1 cellular context compared by ENCODE assay signal in genomic region chr1:109493805-109494539, GRCh38.
TF ChIP-seq lines count a peak whose summit lies in the region.

CYB561D1 (plus strand) TSS chr1:109494094; CDS start chr1:109494140, 46 bp downstream.

TF ChIP-seq in K562, 482 proteins besides CTCF, POLR2A, EP300 and RAD21 (continued from another document and continues in another):
- TF ChIP-seq, protein P1, sequence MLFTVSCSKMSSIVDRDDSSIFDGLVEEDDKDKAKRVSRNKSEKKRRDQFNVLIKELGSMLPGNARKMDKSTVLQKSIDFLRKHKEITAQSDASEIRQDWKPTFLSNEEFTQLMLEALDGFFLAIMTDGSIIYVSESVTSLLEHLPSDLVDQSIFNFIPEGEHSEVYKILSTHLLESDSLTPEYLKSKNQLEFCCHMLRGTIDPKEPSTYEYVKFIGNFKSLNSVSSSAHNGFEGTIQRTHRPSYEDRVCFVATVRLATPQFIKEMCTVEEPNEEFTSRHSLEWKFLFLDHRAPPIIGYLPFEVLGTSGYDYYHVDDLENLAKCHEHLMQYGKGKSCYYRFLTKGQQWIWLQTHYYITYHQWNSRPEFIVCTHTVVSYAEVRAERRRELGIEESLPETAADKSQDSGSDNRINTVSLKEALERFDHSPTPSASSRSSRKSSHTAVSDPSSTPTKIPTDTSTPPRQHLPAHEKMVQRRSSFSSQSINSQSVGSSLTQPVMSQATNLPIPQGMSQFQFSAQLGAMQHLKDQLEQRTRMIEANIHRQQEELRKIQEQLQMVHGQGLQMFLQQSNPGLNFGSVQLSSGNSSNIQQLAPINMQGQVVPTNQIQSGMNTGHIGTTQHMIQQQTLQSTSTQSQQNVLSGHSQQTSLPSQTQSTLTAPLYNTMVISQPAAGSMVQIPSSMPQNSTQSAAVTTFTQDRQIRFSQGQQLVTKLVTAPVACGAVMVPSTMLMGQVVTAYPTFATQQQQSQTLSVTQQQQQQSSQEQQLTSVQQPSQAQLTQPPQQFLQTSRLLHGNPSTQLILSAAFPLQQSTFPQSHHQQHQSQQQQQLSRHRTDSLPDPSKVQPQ (CRISPR knock-in tag; IDR thresholded peaks at IDR 0.05; ENCODE audit: borderline replicate concordance) = no peak
- TF ChIP-seq SIN3B (IDR thresholded peaks at IDR 0.05; ENCODE audit: low read depth) (peak; percentile 86), POU5F1 (IDR thresholded peaks at IDR 0.05; ENCODE audit: borderline replicate concordance, low read depth, low read length, partially characterized antibody) (peak; percentile 41), ZNF695 (CRISPR knock-in tag; IDR thresholded peaks at IDR 0.05) (peak; percentile 37; the same call in 1 of the 2 replicates), KDM2B (CRISPR knock-in tag; IDR thresholded peaks at IDR 0.05) (peak; percentile 89), ZNF75A (CRISPR knock-in tag; IDR thresholded peaks at IDR 0.05) (0 out of 2 replicates have a peak, but pooled peaks have one; percentile 8), IRF1 (CRISPR knock-in tag; IDR thresholded peaks at IDR 0.05; ENCODE audit: borderline replicate concordance) (peak; percentile 33; the same call in 1 of the 2 replicates), CTCFL (IDR thresholded peaks at IDR 0.05; ENCODE audit: borderline replicate concordance, insufficient read depth, low read depth, low read length, poor library complexity, severe bottlenecking) (peak; percentile 99), SMARCA5 (IDR thresholded peaks at IDR 0.05) (no peak), ELK3 (CRISPR knock-in tag; IDR thresholded peaks at IDR 0.05) (0 out of 2 replicates have a peak, but pooled peaks have one; percentile 7), RBM14 (IDR thresholded peaks at IDR 0.05; ENCODE audit: borderline replicate concordance, insufficient read depth, low read depth, low read length) (0 out of 2 replicates have a peak, but pooled peaks have one; percentile 68), SP2 (IDR thresholded peaks at IDR 0.05; ENCODE audit: extremely low read depth, low read depth, low read length, poor library complexity, severe bottlenecking) (peak; percentile 35), ZNF212 (CRISPR knock-in tag; IDR thresholded peaks at IDR 0.05) (peak; percentile 78; the same call in 1 of the 2 replicates), DACH1 (IDR thresholded peaks at IDR 0.05; ENCODE audit: partially characterized antibody) (peak; percentile 65), ZNF639 (CRISPR knock-in tag; conservative IDR thresholded peaks at IDR 0.05 in 1 of 2, IDR thresholded peaks at IDR 0.05 in 1 of 2) (no peak), ESRRB (CRISPR knock-in tag; IDR thresholded peaks at IDR 0.05; ENCODE audit: borderline replicate concordance) (no peak), JUND (IDR thresholded peaks at IDR 0.05; ENCODE audit: borderline replicate concordance, low read depth, low read length) (peak; percentile 62), JUND (tag; IDR thresholded peaks at IDR 0.05; ENCODE audit: borderline replicate concordance, low read depth, low read length) (no peak), SMAD1 (IDR thresholded peaks at IDR 0.05; ENCODE audit: low read depth, low read length, partially characterized antibody) (peak; percentile 27), MYNN (IDR thresholded peaks at IDR 0.05) (0 out of 2 replicates have a peak, but pooled peaks have one; percentile 17), MYNN (CRISPR knock-in tag; IDR thresholded peaks at IDR 0.05) (no peak), ZKSCAN1 (IDR thresholded peaks at IDR 0.05; ENCODE audit: low read depth, low read length) (0 out of 2 replicates have a peak, but pooled peaks have one; percentile 46), ZNF589 (CRISPR knock-in tag; IDR thresholded peaks at IDR 0.05; ENCODE audit: low read depth) (no peak), ETV5 (CRISPR knock-in tag; IDR thresholded peaks at IDR 0.05; ENCODE audit: low read depth) (peak; percentile 80), ZNF586 (CRISPR knock-in tag; conservative IDR thresholded peaks at IDR 0.05) (no peak), STAT6 (CRISPR knock-in tag; IDR thresholded peaks at IDR 0.05) (peak; percentile 77; the same call in 1 of the 2 replicates), ELF2 (CRISPR knock-in tag; IDR thresholded peaks at IDR 0.05) (peak; percentile 99), ZNF263 (CRISPR knock-in tag; IDR thresholded peaks at IDR 0.05; ENCODE audit: borderline replicate concordance) (peak; percentile 55; the same call in 1 of the 2 replicates), NR2C2 (CRISPR knock-in tag; IDR thresholded peaks at IDR 0.05) (0 out of 2 replicates have a peak, but pooled peaks have one; percentile 40), NR2C2 (tag; IDR thresholded peaks at IDR 0.05) (no peak)
- TF ChIP-seq, protein P2, sequence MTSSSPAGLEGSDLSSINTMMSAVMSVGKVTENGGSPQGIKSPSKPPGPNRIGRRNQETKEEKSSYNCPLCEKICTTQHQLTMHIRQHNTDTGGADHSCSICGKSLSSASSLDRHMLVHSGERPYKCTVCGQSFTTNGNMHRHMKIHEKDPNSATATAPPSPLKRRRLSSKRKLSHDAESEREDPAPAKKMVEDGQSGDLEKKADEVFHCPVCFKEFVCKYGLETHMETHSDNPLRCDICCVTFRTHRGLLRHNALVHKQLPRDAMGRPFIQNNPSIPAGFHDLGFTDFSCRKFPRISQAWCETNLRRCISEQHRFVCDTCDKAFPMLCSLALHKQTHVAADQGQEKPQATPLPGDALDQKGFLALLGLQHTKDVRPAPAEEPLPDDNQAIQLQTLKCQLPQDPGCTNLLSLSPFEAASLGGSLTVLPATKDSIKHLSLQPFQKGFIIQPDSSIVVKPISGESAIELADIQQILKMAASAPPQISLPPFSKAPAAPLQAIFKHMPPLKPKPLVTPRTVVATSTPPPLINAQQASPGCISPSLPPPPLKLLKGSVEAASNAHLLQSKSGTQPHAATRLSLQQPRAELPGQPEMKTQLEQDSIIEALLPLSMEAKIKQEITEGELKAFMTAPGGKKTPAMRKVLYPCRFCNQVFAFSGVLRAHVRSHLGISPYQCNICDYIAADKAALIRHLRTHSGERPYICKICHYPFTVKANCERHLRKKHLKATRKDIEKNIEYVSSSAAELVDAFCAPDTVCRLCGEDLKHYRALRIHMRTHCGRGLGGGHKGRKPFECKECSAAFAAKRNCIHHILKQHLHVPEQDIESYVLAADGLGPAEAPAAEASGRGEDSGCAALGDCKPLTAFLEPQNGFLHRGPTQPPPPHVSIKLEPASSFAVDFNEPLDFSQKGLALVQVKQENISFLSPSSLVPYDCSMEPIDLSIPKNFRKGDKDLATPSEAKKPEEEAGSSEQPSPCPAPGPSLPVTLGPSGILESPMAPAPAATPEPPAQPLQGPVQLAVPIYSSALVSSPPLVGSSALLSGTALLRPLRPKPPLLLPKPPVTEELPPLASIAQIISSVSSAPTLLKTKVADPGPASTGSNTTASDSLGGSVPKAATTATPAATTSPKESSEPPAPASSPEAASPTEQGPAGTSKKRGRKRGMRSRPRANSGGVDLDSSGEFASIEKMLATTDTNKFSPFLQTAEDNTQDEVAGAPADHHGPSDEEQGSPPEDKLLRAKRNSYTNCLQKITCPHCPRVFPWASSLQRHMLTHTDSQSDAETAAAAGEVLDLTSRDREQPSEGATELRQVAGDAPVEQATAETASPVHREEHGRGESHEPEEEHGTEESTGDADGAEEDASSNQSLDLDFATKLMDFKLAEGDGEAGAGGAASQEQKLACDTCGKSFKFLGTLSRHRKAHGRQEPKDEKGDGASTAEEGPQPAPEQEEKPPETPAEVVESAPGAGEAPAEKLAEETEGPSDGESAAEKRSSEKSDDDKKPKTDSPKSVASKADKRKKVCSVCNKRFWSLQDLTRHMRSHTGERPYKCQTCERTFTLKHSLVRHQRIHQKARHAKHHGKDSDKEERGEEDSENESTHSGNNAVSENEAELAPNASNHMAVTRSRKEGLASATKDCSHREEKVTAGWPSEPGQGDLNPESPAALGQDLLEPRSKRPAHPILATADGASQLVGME (CRISPR knock-in tag; IDR thresholded peaks at IDR 0.05) = peak; percentile 76; the same call in 1 of the 2 replicates
- TF ChIP-seq, protein P3, sequence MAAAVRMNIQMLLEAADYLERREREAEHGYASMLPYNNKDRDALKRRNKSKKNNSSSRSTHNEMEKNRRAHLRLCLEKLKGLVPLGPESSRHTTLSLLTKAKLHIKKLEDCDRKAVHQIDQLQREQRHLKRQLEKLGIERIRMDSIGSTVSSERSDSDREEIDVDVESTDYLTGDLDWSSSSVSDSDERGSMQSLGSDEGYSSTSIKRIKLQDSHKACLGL (CRISPR knock-in tag; IDR thresholded peaks at IDR 0.05; ENCODE audit: borderline replicate concordance, poor library complexity, severe bottlenecking) = peak; percentile 37
- TF ChIP-seq, protein P4, sequence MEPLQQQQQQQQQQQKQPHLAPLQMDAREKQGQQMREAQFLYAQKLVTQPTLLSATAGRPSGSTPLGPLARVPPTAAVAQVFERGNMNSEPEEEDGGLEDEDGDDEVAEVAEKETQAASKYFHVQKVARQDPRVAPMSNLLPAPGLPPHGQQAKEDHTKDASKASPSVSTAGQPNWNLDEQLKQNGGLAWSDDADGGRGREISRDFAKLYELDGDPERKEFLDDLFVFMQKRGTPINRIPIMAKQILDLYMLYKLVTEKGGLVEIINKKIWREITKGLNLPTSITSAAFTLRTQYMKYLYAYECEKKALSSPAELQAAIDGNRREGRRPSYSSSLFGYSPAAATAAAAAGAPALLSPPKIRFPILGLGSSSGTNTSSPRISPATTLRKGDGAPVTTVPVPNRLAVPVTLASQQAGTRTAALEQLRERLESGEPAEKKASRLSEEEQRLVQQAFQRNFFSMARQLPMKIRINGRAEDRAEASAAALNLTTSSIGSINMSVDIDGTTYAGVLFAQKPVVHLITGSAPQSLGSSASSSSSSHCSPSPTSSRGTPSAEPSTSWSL (CRISPR knock-in tag; IDR thresholded peaks at IDR 0.05; ENCODE audit: borderline replicate concordance) = 0 out of 2 replicates have a peak, but pooled peaks have one; percentile 76
- TF ChIP-seq, protein P5, sequence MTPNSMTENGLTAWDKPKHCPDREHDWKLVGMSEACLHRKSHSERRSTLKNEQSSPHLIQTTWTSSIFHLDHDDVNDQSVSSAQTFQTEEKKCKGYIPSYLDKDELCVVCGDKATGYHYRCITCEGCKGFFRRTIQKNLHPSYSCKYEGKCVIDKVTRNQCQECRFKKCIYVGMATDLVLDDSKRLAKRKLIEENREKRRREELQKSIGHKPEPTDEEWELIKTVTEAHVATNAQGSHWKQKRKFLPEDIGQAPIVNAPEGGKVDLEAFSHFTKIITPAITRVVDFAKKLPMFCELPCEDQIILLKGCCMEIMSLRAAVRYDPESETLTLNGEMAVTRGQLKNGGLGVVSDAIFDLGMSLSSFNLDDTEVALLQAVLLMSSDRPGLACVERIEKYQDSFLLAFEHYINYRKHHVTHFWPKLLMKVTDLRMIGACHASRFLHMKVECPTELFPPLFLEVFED (CRISPR knock-in tag; conservative IDR thresholded peaks at IDR 0.05) = peak; percentile 48; the same call in 1 of the 2 replicates
